ENCODE assay signal across 35 cellular contexts in genomic region chr10:132660385-132660784, GRCh38.
"Had no signal": no experiment of that assay in that cellular context is flagged by ENCODE, and none has a peak within 500 bp of the region (broad histone marks: within the 10 kb centered on the region; RNA-seq: fewer than 3 reads in every experiment).

No MANE protein-coding gene starts in this region.

- H3K36me3 Mint-ChIP-seq: activated CD8-positive, alpha-beta memory T cell treated with anti-CD3 and anti-CD28 coated beads, Interleukin-2, amount 10 ng/mL, durations not matched to agents 7 days and 5 days; activated naive CD8-positive, alpha-beta T cell treated with anti-CD3 and anti-CD28 coated beads for 36 hours had no signal

- H3K27ac Mint-ChIP-seq: activated CD4-positive, alpha-beta memory T cell treated with anti-CD3 and anti-CD28 coated beads, Interleukin-2, amount 10 ng/mL, durations not matched to agents 7 days and 5 days; activated CD8-positive, alpha-beta memory T cell treated with anti-CD3 and anti-CD28 coated beads, Interleukin-2, amount 10 ng/mL, durations not matched to agents 7 days and 5 days; activated naive CD8-positive, alpha-beta T cell treated with anti-CD3 and anti-CD28 coated beads for 36 hours had no signal

- H3K27me3 ChIP-seq: brain microvascular endothelial cell, cardiac muscle cell had no signal

- H3K36me3 ChIP-seq: brain microvascular endothelial cell, WERI-Rb-1 had no signal

- ATAC-seq: activated CD8-positive, alpha-beta memory T cell treated with anti-CD3 and anti-CD28 coated beads, Interleukin-2, amount 10 ng/mL, durations not matched to agents 7 days and 5 days had no signal

- H3K4me1 Mint-ChIP-seq: activated CD4-positive, alpha-beta memory T cell treated with anti-CD3 and anti-CD28 coated beads, Interleukin-2, amount 10 ng/mL, durations not matched to agents 7 days and 5 days; activated CD8-positive, alpha-beta memory T cell treated with anti-CD3 and anti-CD28 coated beads, Interleukin-2, amount 10 ng/mL, durations not matched to agents 7 days and 5 days; activated naive CD8-positive, alpha-beta T cell treated with anti-CD3 and anti-CD28 coated beads for 36 hours; central memory CD8-positive, alpha-beta T cell had no signal

- H3K4me3 Mint-ChIP-seq: activated CD4-positive, alpha-beta memory T cell treated with anti-CD3 and anti-CD28 coated beads, Interleukin-2, amount 10 ng/mL, durations not matched to agents 7 days and 5 days; activated CD8-positive, alpha-beta memory T cell treated with anti-CD3 and anti-CD28 coated beads, Interleukin-2, amount 10 ng/mL, durations not matched to agents 7 days and 5 days; activated naive CD8-positive, alpha-beta T cell treated with anti-CD3 and anti-CD28 coated beads for 36 hours; central memory CD8-positive, alpha-beta T cell had no signal

- H3K9me3 Mint-ChIP-seq: activated CD4-positive, alpha-beta memory T cell treated with anti-CD3 and anti-CD28 coated beads, Interleukin-2, amount 10 ng/mL, durations not matched to agents 7 days and 5 days; activated naive CD8-positive, alpha-beta T cell treated with anti-CD3 and anti-CD28 coated beads for 36 hours; central memory CD8-positive, alpha-beta T cell had no signal

- H3K27ac ChIP-seq: brain microvascular endothelial cell, cardiac muscle cell, PC-9, RWPE1, WERI-Rb-1 had no signal

- H3K4me3 ChIP-seq: cardiac muscle cell, PC-9 had no signal

- H3K27me3 Mint-ChIP-seq: activated CD4-positive, alpha-beta memory T cell treated with anti-CD3 and anti-CD28 coated beads, Interleukin-2, amount 10 ng/mL, durations not matched to agents 7 days and 5 days; activated CD8-positive, alpha-beta memory T cell treated with anti-CD3 and anti-CD28 coated beads, Interleukin-2, amount 10 ng/mL, durations not matched to agents 7 days and 5 days; activated naive CD8-positive, alpha-beta T cell treated with anti-CD3 and anti-CD28 coated beads for 36 hours; central memory CD8-positive, alpha-beta T cell had no signal

- DNase-seq: activated CD4-positive, alpha-beta memory T cell treated with anti-CD3 and anti-CD28 coated beads, Interleukin-2, amount 10 ng/mL, durations not matched to agents 7 days and 5 days; activated CD4-positive, alpha-beta T cell treated with anti-CD3 and anti-CD28 coated beads for 1 hour; activated CD4-positive, alpha-beta T cell treated with anti-CD3 and anti-CD28 coated beads for 48 hours; activated CD4-positive, CD25-positive, alpha-beta regulatory T cell; activated CD8-positive, alpha-beta memory T cell treated with anti-CD3 and anti-CD28 coated beads for 24 hours; activated CD8-positive, alpha-beta memory T cell treated with anti-CD3 and anti-CD28 coated beads, Interleukin-2, amount 10 ng/mL, durations not matched to agents 7 days and 5 days; activated CD8-positive, alpha-beta memory T cell treated with anti-CD3 and anti-CD28 coated beads, Interleukin-2, amount 50 U/mL, for 48 hours; activated effector memory CD4-positive, alpha-beta T cell treated with anti-CD3 and anti-CD28 coated beads, Interleukin-2, amount 50 U/mL, for 16 hours; activated naive CD4-positive, alpha-beta T cell; activated naive CD4-positive, alpha-beta T cell treated with anti-CD3 and anti-CD28 coated beads, Interleukin-2, amount 50 U/mL, for 16 hours; activated naive CD8-positive, alpha-beta T cell treated with anti-CD3 and anti-CD28 coated beads for 36 hours; activated T-cell treated with anti-CD3 and anti-CD28 coated beads, Interleukin-2, amount 50 U/mL, for 48 hours; amniotic stem cell; brain microvascular endothelial cell; Kasumi-1; MM.1S; MV-4-11; NCI-H1092; NCI-H1436 treated with DMSO at 0.1 percent for 48 hours; NCI-H1694 treated with DMSO at 0.1 percent for 48 hours; NCI-H2029 treated with DMSO at 0.1 percent for 48 hours; NCI-H2107; NCI-H2171; NCI-H510A; NCI-H526; NCI-H748 treated with DMSO at 0.1 percent for 48 hours; NK-92 treated with Interleukin-12 subunit alpha and Interleukin-12 subunit beta, amount 100 ng/mL, for 24 hours; PC-9; SW 1271; T-helper 1 cell; T1000; WERI-Rb-1 had no signal
